ENCODE assay signal across 27 cellular contexts in genomic region chr5:171635028-171635427, GRCh38.
"Had no signal": no experiment of that assay in that cellular context is flagged by ENCODE, and none has a peak within 500 bp of the region (broad histone marks: within the 10 kb centered on the region; RNA-seq: fewer than 3 reads in every experiment).

No MANE protein-coding gene starts in this region.

- H3K4me3 ChIP-seq: left lung, lower lobe of right lung, ovary, right atrium auricular region, sigmoid colon, stomach, testis, thyroid gland, transverse colon, upper lobe of left lung, vagina had no signal

- H3K9me3 Mint-ChIP-seq: immature natural killer cell; naive thymus-derived CD8-positive, alpha-beta T cell; nephron; neural crest cell; stimulated activated naive B cell treated with anti-CD40 and anti-IgM and Interleukin-4, amounts not matched to agents 10 μg/mL and 1 μg/mL and 100 μg/mL, for 72 hours had no signal

- H3K36me3 ChIP-seq: left lung, lower lobe of right lung, ovary, right atrium auricular region, sigmoid colon, stomach, thyroid gland, transverse colon, upper lobe of left lung, vagina had no signal

- H3K27ac Mint-ChIP-seq: immature natural killer cell; naive thymus-derived CD8-positive, alpha-beta T cell; nephron; progenitor cell of endocrine pancreas; stimulated activated naive B cell treated with anti-CD40 and anti-IgM and Interleukin-4, amounts not matched to agents 10 μg/mL and 1 μg/mL and 100 μg/mL, for 72 hours had no signal

- H3K4me3 Mint-ChIP-seq: immature natural killer cell; naive thymus-derived CD8-positive, alpha-beta T cell; nephron; neural crest cell; stimulated activated naive B cell treated with anti-CD40 and anti-IgM and Interleukin-4, amounts not matched to agents 10 μg/mL and 1 μg/mL and 100 μg/mL, for 72 hours had no signal

- H3K36me3 Mint-ChIP-seq: immature natural killer cell; naive thymus-derived CD8-positive, alpha-beta T cell; stimulated activated naive B cell treated with anti-CD40 and anti-IgM and Interleukin-4, amounts not matched to agents 10 μg/mL and 1 μg/mL and 100 μg/mL, for 72 hours had no signal

- H3K4me1 Mint-ChIP-seq: immature natural killer cell had no signal

- H3K27ac ChIP-seq: lower lobe of right lung, ovary, right atrium auricular region, sigmoid colon, stomach, testis, thyroid gland, transverse colon, vagina had no signal

- DNase-seq: hypothalamus; immature natural killer cell; kidney; left colon; left lung; lower lobe of right lung; mammary epithelial cell; mesenchymal stem cell; naive thymus-derived CD8-positive, alpha-beta T cell; ovary; sigmoid colon; small intestine; stimulated activated CD4-positive, alpha-beta T cell treated with anti-CD3 and anti-CD28 coated beads, Interleukin-1b, Interleukin-23, amount 100 ng/mL, for 48 hours; stimulated activated CD4-positive, alpha-beta T cell treated with anti-CD3 and anti-CD28 coated beads, Interleukin-4, amount 100 ng/mL, for 1 hour; stimulated activated naive B cell treated with anti-CD40 and anti-IgM and Interleukin-4, amounts not matched to agents 10 μg/mL and 1 μg/mL and 100 μg/mL, for 72 hours; stimulated activated naive CD8-positive, alpha-beta T cell treated with anti-CD3 and anti-CD28 coated beads, Interleukin-15, Interleukin-2, amounts not matched to agents 100 U/mL and 50 U/mL, for 24 hours; stomach; testis; thyroid gland; transverse colon; upper lobe of left lung had no signal

- ATAC-seq: left colon; left lung; naive thymus-derived CD8-positive, alpha-beta T cell; stimulated activated naive CD8-positive, alpha-beta T cell treated with anti-CD3 and anti-CD28 coated beads, Interleukin-15, Interleukin-2, amounts not matched to agents 100 U/mL and 50 U/mL, for 24 hours had no signal

- H3K9me3 ChIP-seq: left lung, lower lobe of right lung, ovary, right atrium auricular region, sigmoid colon, stomach, testis, thyroid gland, transverse colon, upper lobe of left lung, vagina had no signal

- H3K27me3 ChIP-seq: ovary, right atrium auricular region, sigmoid colon, testis, thyroid gland, upper lobe of left lung, vagina had no signal

- FAIRE-seq: islet of Langerhans, kidney, small intestine had no signal
